ENCODE assay signal across 8 cellular contexts in the genomic region with DNA sequence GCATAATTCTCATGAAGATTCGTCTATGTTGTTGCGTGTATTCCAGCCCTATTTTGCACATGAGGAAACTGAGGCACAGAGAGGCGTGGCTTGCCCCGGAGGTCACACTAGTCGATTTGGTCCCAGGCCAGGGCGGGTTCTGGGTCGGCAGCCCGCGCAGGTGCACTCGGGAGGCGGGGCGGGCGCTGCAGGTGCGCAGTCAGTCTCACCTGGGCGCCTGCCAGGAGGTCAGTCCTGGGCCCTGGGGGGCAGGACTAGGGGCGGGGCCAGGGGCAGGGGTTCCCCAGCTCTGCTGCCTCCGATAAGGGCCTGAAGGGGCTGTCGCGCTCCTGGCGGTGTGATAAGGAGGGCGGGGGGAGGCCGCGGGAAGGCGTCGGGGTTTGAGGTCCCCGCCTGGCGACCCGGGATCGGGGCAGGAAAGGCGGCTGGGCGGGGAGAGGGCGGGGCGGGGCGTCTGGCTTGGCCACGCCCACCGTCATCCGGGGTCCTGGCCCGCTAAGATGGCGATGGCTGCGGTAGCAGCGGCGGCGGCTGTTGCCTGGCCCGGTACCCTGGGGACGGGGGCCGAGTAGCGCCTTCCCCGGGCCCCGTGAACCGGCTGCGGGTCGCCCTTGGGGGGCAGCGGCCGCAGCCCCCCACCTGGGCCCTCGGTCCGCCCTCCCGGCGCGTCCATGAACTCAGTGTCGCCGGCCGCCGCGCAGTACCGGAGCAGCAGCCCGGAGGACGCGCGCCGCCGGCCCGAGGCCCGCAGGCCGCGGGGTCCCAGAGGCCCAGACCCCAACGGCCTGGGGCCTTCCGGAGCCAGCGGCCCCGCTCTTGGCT. TPM values are rescaled to one million over a fixed set of nuclear protein-coding genes. Genes with fewer than 3 reads are reported as not detected.
A peak's percentile ranks its signal among the peaks of the same experiment; 100 is the strongest.
DNase-seq lines count a peak whose midpoint lies in the region; ATAC-seq and FAIRE-seq lines count a peak whose summit lies in the region.

A gene (plus strand): TSS at position 485 of the 822 bp plus-strand sequence. CDS start 187 bp downstream, at position 672.

- peaks cover 19% of the 10 kb centered on the region for H3K36me3 ChIP-seq in SJSA1
- H3K36me3 ChIP-seq in neuron (ENCODE audit: insufficient read depth, low read length) = peaks cover 18% of the 10 kb centered on the region

- FAIRE-seq in frontal cortex (lab: Jason Lieb, UNC) = no peak

- ATAC-seq in GM21619 (IDR thresholded peaks at IDR 0.05; ENCODE audit: unreplicated experiment) = peak; percentile 63

- H3K4me3 ChIP-seq in SJSA1 (peak within 1 kb of the TSS; percentile 100), neuron (ENCODE audit: low read length) (peak within 1 kb of the TSS; percentile 99)

- peak within 1 kb of the TSS; percentile 85 for H2AFZ ChIP-seq in neuron (ENCODE audit: low read depth, low read length)

- peak; percentile 81 for DNase-seq in COR-L47 (lab: John Stamatoyannopoulos, UW)
- DNase-seq in LoVo (ENCODE audit: low spot score) = peak; percentile 90
- DNase-seq in SJSA1 (ENCODE audit: low read depth in 1 of 2, low spot score in 2 of 2) = peak; percentile 67 to 74
- DNase-seq in activated gamma-delta T cell treated with anti-CD3 and anti-CD28 coated beads, Interleukin-2, amount 50 U/mL, for 16 hours (ENCODE audit: low read depth) = peak; percentile 58
- peak; percentile 97 to 98 for DNase-seq in frontal cortex (ENCODE audit: low spot score in 2 of 2)
- DNase-seq in substantia nigra (lab: John Stamatoyannopoulos, UW) = peak in 48 of 49 donors; percentile 11 to 96 (median 70)

- H3K27me3 ChIP-seq in SJSA1 (replicated peaks) (no peaks in the 10 kb centered on the region), neuron (ENCODE audit: insufficient read depth, low read length) (no peaks in the 10 kb centered on the region)

- H3K27ac ChIP-seq in SJSA1 = peak within 1 kb of the TSS; percentile 64
- H3K27ac ChIP-seq in substantia nigra (ENCODE audit: low read depth, low read length, poor library complexity, severe bottlenecking) = peak within 1 kb of the TSS; percentile 92

- H3K9me3 ChIP-seq in SJSA1 (replicated peaks) (0 out of 2 replicates have a peak, but pooled peaks cover 6% of the 10 kb centered on the region), neuron (ENCODE audit: low read length) (no peaks in the 10 kb centered on the region)

- H3K4me1 ChIP-seq in SJSA1 (replicated peaks) (peaks cover 12% of the 10 kb centered on the region), neuron (ENCODE audit: insufficient read depth, low read length) (peaks cover 10% of the 10 kb centered on the region)

RNA-seq across cellular contexts. Expression of the gene that starts here (rescaled TPM):
- 39.2 and 39.4 TPM in 2 replicates for total RNA-seq in SJSA1 (2014; rRNA removed; shearing (Covaris generic))
- 7.3 TPM for total RNA-seq in frontal cortex

Comparison
In these comparisons a context has a peak if more than half of its experiments do, and no peak if none do; other contexts are left out.
1. Peak in every context shown above with its lines: DNase-seq, ATAC-seq, H3K4me3 ChIP-seq and H3K27ac ChIP-seq.